ENCODE assay signal across 8 cellular contexts in the genomic region with DNA sequence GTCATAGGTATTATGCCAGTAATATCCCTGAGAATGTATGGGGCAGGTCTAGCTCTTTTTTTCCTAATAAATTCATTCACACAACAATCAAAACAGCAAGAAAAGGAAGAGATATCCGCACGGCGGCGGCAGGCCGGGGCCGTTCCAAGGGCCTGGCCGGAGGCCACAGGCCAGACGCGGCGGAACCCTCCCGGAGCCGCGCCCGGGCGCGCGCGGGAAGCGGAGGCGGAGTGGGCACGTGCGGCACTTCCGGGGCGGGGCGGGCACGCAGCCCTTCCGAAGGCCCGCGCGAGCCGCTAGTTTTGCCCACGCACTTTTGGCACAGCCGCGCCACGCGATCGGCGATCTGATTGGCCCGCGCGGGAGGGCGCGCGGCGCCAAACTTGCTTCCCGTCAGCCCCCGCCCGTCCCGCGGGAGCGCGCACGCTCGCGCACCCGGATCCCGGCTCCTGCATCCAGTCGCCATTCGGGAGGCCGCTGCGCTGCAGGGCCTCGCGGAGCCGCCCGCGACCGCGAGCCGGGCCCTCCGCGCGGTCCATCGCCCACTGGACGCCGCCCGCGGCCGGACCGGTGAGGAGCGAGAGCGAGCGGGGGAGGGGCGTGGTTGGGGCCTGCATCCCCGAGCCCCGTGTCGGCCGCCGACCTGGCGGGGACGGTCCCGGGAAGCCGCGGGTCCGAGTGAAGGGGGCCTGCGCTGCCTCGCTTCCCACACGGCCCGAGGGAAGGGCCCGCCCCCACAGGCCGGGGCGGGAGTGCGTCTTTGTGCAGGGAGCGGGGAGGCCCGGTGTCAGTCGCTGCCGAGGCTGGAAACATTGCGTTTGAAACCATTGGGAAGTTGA. TPM values are rescaled to one million over a fixed set of nuclear protein-coding genes. Genes with fewer than 3 reads are reported as not detected.
A peak's percentile ranks its signal among the peaks of the same experiment; 100 is the strongest.
DNase-seq lines count a peak whose midpoint lies in the region; ATAC-seq and TF ChIP-seq lines count a peak whose summit lies in the region.

A gene with protein sequence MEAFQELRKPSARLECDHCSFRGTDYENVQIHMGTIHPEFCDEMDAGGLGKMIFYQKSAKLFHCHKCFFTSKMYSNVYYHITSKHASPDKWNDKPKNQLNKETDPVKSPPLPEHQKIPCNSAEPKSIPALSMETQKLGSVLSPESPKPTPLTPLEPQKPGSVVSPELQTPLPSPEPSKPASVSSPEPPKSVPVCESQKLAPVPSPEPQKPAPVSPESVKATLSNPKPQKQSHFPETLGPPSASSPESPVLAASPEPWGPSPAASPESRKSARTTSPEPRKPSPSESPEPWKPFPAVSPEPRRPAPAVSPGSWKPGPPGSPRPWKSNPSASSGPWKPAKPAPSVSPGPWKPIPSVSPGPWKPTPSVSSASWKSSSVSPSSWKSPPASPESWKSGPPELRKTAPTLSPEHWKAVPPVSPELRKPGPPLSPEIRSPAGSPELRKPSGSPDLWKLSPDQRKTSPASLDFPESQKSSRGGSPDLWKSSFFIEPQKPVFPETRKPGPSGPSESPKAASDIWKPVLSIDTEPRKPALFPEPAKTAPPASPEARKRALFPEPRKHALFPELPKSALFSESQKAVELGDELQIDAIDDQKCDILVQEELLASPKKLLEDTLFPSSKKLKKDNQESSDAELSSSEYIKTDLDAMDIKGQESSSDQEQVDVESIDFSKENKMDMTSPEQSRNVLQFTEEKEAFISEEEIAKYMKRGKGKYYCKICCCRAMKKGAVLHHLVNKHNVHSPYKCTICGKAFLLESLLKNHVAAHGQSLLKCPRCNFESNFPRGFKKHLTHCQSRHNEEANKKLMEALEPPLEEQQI (plus strand): TSS at position 430 of the 839 bp plus-strand sequence. CDS start 9,340 bp downstream, outside the sequence.

- H3K4me3 Mint-ChIP-seq in HFFc6 = peak within 1 kb of the TSS; percentile 92
- H3K4me3 Mint-ChIP-seq in activated naive CD4-positive, alpha-beta T cell treated with anti-CD3 and anti-CD28 coated beads, Interleukin-2, amount 10 ng/mL, durations not matched to agents 7 days and 5 days = peak within 1 kb of the TSS; percentile 86

- peaks cover 3% of the 10 kb centered on the region; the same call in 1 of the 2 replicates for H3K27me3 Mint-ChIP-seq in HFFc6 (ENCODE audit: insufficient read depth)
- H3K27me3 Mint-ChIP-seq in activated naive CD4-positive, alpha-beta T cell treated with anti-CD3 and anti-CD28 coated beads, Interleukin-2, amount 10 ng/mL, durations not matched to agents 7 days and 5 days = no peaks in the 10 kb centered on the region

- no peaks in the 10 kb centered on the region for H3K9me3 Mint-ChIP-seq in HFFc6
- H3K9me3 Mint-ChIP-seq in activated naive CD4-positive, alpha-beta T cell treated with anti-CD3 and anti-CD28 coated beads, Interleukin-2, amount 10 ng/mL, durations not matched to agents 7 days and 5 days = no peaks in the 10 kb centered on the region

- H3K4me1 ChIP-seq in gastroesophageal sphincter (peaks cover 5 to 57% (median 14%) of the 10 kb centered on the region in 3 donors), neutrophil (ENCODE audit: control insufficient read depth in 1 of 2, insufficient read depth in 1 of 2, low read depth in 1 of 2, low read length in 1 of 2) (peaks cover 18 to 21% of the 10 kb centered on the region in 2 experiments)

- no peaks in the 10 kb centered on the region for H3K9me3 ChIP-seq in SK-N-MC (ENCODE audit: low read depth, low read length)
- H3K9me3 ChIP-seq in gastroesophageal sphincter = no peaks in the 10 kb centered on the region
- no peaks in the 10 kb centered on the region for H3K9me3 ChIP-seq in neutrophil

- H3K27ac Mint-ChIP-seq in HFFc6 = peak within 1 kb of the TSS; percentile 96
- H3K27ac Mint-ChIP-seq in activated naive CD4-positive, alpha-beta T cell treated with anti-CD3 and anti-CD28 coated beads, Interleukin-2, amount 10 ng/mL, durations not matched to agents 7 days and 5 days = peak within 1 kb of the TSS; percentile 90

- WGBS in gastroesophageal sphincter (ENCODE audit: low coverage in 1 of 2), 2 donors = 0 to 3% methylated on average over 3 to 6 of the region's 107 CpGs

- H3K27ac ChIP-seq in SK-N-MC (peak within 1 kb of the TSS; percentile 87), gastroesophageal sphincter (peak within 1 kb of the TSS; percentile 72 to 99 (median 94)), neutrophil (peak within 1 kb of the TSS; percentile 86)

- H3K36me3 ChIP-seq in GM06990 (ENCODE audit: control insufficient read depth, insufficient read depth, low read length) (no peaks in the 10 kb centered on the region), SK-N-MC (ENCODE audit: insufficient read depth, low read length) (peaks cover 18% of the 10 kb centered on the region), gastroesophageal sphincter (no peaks in the 10 kb centered on the region), neutrophil (no peaks in the 10 kb centered on the region)

- DNase-seq in GM06990 (ENCODE audit: extremely low read depth, insufficient read length) = peak; percentile 99
- DNase-seq in HFFc6 = peak; percentile 94
- peak; percentile 95 for DNase-seq in NAMALWA (ENCODE audit: low spot score)
- DNase-seq in SK-N-MC (ENCODE audit: low read depth, low spot score) = peak; percentile 51
- peak; percentile 95 for DNase-seq in activated naive CD4-positive, alpha-beta T cell treated with anti-CD3 and anti-CD28 coated beads, Interleukin-2, amount 10 ng/mL, durations not matched to agents 7 days and 5 days

- peak; percentile 84 to 90 for TF ChIP-seq POLR2A in gastroesophageal sphincter (IDR thresholded peaks at IDR 0.05)

- H3K36me3 Mint-ChIP-seq in HFFc6 (ENCODE audit: low read depth) = peaks cover 10% of the 10 kb centered on the region; the same call in 1 of the 2 replicates
- H3K36me3 Mint-ChIP-seq in activated naive CD4-positive, alpha-beta T cell treated with anti-CD3 and anti-CD28 coated beads, Interleukin-2, amount 10 ng/mL, durations not matched to agents 7 days and 5 days = peaks cover 22% of the 10 kb centered on the region

- H3K4me3 ChIP-seq in GM06990 (replicated peaks; ENCODE audit: low read depth, low read length) = peak within 1 kb of the TSS; percentile 88
- peak within 1 kb of the TSS; percentile 89 for H3K4me3 ChIP-seq in SK-N-MC
- H3K4me3 ChIP-seq in gastroesophageal sphincter = peak within 1 kb of the TSS; percentile 70 to 75
- peak within 1 kb of the TSS; percentile 79 to 80 for H3K4me3 ChIP-seq in neutrophil (ENCODE audit: low read depth in 1 of 2, low read length in 1 of 2)

- CTCF ChIA-PET in activated naive CD4-positive, alpha-beta T cell treated with anti-CD3 and anti-CD28 coated beads, Interleukin-2, amount 10 ng/mL, durations not matched to agents 7 days and 5 days (lab: Charles Lee) = interaction anchor here (1.6 kb wide), 1 partner anchor 11 kb away, joined by 4 read pairs; no protein-coding TSS in a partner anchor

- H3K9ac ChIP-seq in SK-N-MC (ENCODE audit: insufficient read length) = peak within 1 kb of the TSS; percentile 98

- H3K4me1 Mint-ChIP-seq in HFFc6 (ENCODE audit: low read depth) = peaks cover 50% of the 10 kb centered on the region
- H3K4me1 Mint-ChIP-seq in activated naive CD4-positive, alpha-beta T cell treated with anti-CD3 and anti-CD28 coated beads, Interleukin-2, amount 10 ng/mL, durations not matched to agents 7 days and 5 days = peaks cover 47% of the 10 kb centered on the region

- no peaks in the 10 kb centered on the region for H3K27me3 ChIP-seq in GM06990 (replicated peaks; ENCODE audit: control insufficient read depth, insufficient read depth, low read length)
- H3K27me3 ChIP-seq in gastroesophageal sphincter = no peaks in the 10 kb centered on the region
- H3K27me3 ChIP-seq in neutrophil = no peaks in the 10 kb centered on the region

- no peak for TF ChIP-seq EP300 in gastroesophageal sphincter (IDR thresholded peaks at IDR 0.05)

- no peak for TF ChIP-seq CTCF in GM06990 (IDR thresholded peaks at IDR 0.05; ENCODE audit: insufficient read depth, low read length, poor library complexity, severe bottlenecking)
- peak; percentile 36 for TF ChIP-seq CTCF in HFFc6 (IDR thresholded peaks at IDR 0.05)
- TF ChIP-seq CTCF in gastroesophageal sphincter (IDR thresholded peaks at IDR 0.05) = peak in 1 of 4 experiments; percentile 15
- no peak for TF ChIP-seq CTCF in neutrophil (IDR thresholded peaks at IDR 0.05)
- TF ChIP-seq CTCF in subcutaneous adipose tissue (IDR thresholded peaks at IDR 0.05; ENCODE audit: low read depth) = no peak

- peak; percentile 96 for ATAC-seq in gastroesophageal sphincter

RNA-seq across cellular contexts. Expression of the gene that starts here (rescaled TPM):
- 10 to 100 TPM; 27.7 to 34.2 (median 28.6) TPM for total RNA-seq in HFFc6 (2021; fragmentation: NEBNext Ultra II Directional; extraction: Animal tissue kit (Norgen Biotek cat#: 25700))
- total RNA-seq in gastroesophageal sphincter (10 to 100 TPM in 2 of 4 donors, 1 to 10 TPM in 2; 7.5 to 15.3 (median 10.9) TPM), subcutaneous adipose tissue (10 to 100 TPM; 13.8 to 19.4 (median 17.6) TPM)

Comparison
In these comparisons a context has a peak if more than half of its experiments do, and no peak if none do; other contexts are left out.
1. Peak in every context shown above with its lines: DNase-seq, ATAC-seq, H3K4me3 ChIP-seq and H3K27ac ChIP-seq.